Comparison of ENCODE assay signal across 8 cellular contexts in the genomic region with DNA sequence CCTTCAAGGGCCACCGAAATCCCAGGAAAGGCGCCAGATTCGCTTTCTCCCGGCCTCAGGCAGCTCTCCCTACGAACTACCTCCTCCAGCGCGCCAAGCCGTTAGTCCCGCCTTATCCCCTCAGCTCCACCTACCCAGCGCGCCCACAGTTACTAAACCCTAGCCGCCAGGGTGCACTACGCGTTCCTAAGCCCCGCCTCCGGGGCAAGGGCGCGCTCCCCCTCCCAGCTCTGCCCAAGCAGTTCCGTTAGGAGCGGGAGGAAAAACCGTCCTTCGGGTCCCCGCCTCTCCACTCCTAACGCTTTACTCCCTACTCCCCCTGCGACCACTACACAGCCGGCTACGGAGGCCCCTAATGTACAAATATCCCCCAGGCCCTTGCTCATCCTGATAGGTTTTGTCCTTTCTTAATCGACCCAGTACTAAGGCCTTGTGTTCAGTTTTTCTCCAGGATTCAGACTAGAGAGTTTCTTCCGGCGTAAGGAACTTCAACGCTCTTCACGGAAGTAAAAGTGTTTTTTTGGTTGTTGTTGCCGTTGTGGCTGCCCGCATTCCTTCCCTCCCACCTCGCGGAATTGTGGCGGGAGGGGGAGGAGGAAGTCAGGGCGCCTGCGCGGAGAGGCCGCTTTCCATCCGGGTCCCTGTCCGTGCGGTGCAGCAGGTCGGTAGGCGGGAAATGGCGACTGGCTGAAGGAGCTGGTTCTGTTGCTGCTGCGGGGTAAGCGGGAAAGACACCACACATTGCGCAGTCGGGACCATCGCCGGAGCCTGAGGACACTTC. TPM values are rescaled to one million over a fixed set of nuclear protein-coding genes. Genes with fewer than 3 reads are reported as not detected.
DNase-seq lines count a peak whose midpoint lies in the region; TF ChIP-seq lines count a peak whose summit lies in the region.

A gene (plus strand): TSS at position 655 of the 781 bp plus-strand sequence. CDS start 31,386 bp downstream, outside the sequence.

- intact Hi-C loops in stomach (cut with DNase I; ENCODE audit: low total_unique reads), result no loop called here

- peak within 1 kb of the TSS; percentile 80 for H3K4me2 ChIP-seq in MM.1S (ENCODE audit: low read depth, low read length)
- peak within 1 kb of the TSS; percentile 60 for H3K4me2 ChIP-seq in neural cell (ENCODE audit: low read length)

- peaks cover 48% of the 10 kb centered on the region for H3K79me2 ChIP-seq in MM.1S (ENCODE audit: low read length)
- H3K79me2 ChIP-seq in neural cell (replicated peaks; ENCODE audit: insufficient read depth, low read length), result peaks cover 42% of the 10 kb centered on the region

- H3K4me3 ChIP-seq in MM.1S (ENCODE audit: low read length) (peak within 1 kb of the TSS; percentile 95), neural cell (ENCODE audit: low read length) (peak within 1 kb of the TSS; percentile 86), stomach (peak within 1 kb of the TSS; percentile 63 to 88 (median 70))

- H3K36me3 ChIP-seq in MM.1S (replicated peaks; ENCODE audit: insufficient read depth, low read length), result no peaks in the 10 kb centered on the region; the same call in 1 of the 2 replicates
- no peaks in the 10 kb centered on the region for H3K36me3 ChIP-seq in neural cell (ENCODE audit: insufficient read depth, low read length)
- H3K36me3 ChIP-seq in stomach, result peaks cover 0 to 6% (median 4%) of the 10 kb centered on the region in 4 donors

- H3F3A ChIP-seq in MM.1S (ENCODE audit: insufficient read depth, low read length) (peaks cover 19% of the 10 kb centered on the region), neural cell (ENCODE audit: insufficient read depth, low read length, poor library complexity, severe bottlenecking) (peaks cover 3% of the 10 kb centered on the region)

- H4K20me1 ChIP-seq in MM.1S (ENCODE audit: insufficient read depth, low read length), result peaks cover 11% of the 10 kb centered on the region; the same call in 1 of the 2 replicates
- no peaks in the 10 kb centered on the region for H4K20me1 ChIP-seq in neural cell (ENCODE audit: insufficient read depth)

- H3K4me1 ChIP-seq in MM.1S (ENCODE audit: low read length) (0 out of 2 replicates have a peak, but pooled peaks cover 4% of the 10 kb centered on the region), stomach (peaks cover 23 to 47% (median 33%) of the 10 kb centered on the region in 4 donors)

- TF ChIP-seq POLR2A in stomach (IDR thresholded peaks at IDR 0.05), result no peak

- H3K27ac ChIP-seq in MM.1S (ENCODE audit: low read length), result peak within 1 kb of the TSS; percentile 92
- H3K27ac ChIP-seq in neural cell (ENCODE audit: low read length), result peak within 1 kb of the TSS; percentile 97
- H3K27ac ChIP-seq in stomach, result peak within 1 kb of the TSS; percentile 90 to 96 (median 94)

- peak within 1 kb of the TSS; percentile 96 for H3K9ac ChIP-seq in MM.1S (ENCODE audit: low read length)
- peak within 1 kb of the TSS; percentile 90 for H3K9ac ChIP-seq in neural cell (ENCODE audit: low read length)

- TF ChIP-seq EP300 in neural cell (conservative IDR thresholded peaks at IDR 0.05; ENCODE audit: poor library complexity, severe bottlenecking) (peak; percentile 47), stomach (IDR thresholded peaks at IDR 0.05) (no peak)

- DNase-seq in GF-D8 (lab: John Stamatoyannopoulos, UW), result peak; percentile 88
- DNase-seq in HCEC 1CT, result peak; percentile 100
- DNase-seq in MM.1S, result peak; percentile 95
- peak; percentile 90 for DNase-seq in SIG-M5 (lab: John Stamatoyannopoulos, UW)
- DNase-seq in activated gamma-delta T cell (lab: John Stamatoyannopoulos, UW), result peak; percentile 85
- DNase-seq in fibroblast of the conjunctiva (ENCODE audit: low read depth), result peak; percentile 99
- peak; percentile 98 for DNase-seq in stomach

- peak; percentile 29 for TF ChIP-seq RAD21 in neural cell (conservative IDR thresholded peaks at IDR 0.05)

- no peaks in the 10 kb centered on the region for H3K27me3 ChIP-seq in MM.1S (replicated peaks; ENCODE audit: insufficient read depth, low read length)
- no peaks in the 10 kb centered on the region for H3K27me3 ChIP-seq in neural cell (ENCODE audit: insufficient read depth, low read depth, low read length)
- H3K27me3 ChIP-seq in stomach, result no peaks in the 10 kb centered on the region

- H3K9me2 ChIP-seq in MM.1S (replicated peaks; ENCODE audit: insufficient read depth, low read length) (no peaks in the 10 kb centered on the region), neural cell (ENCODE audit: insufficient read depth, low read length) (no peaks in the 10 kb centered on the region)

- H3K9me3 ChIP-seq in MM.1S (replicated peaks; ENCODE audit: insufficient read depth, low read length), result no peaks in the 10 kb centered on the region
- H3K9me3 ChIP-seq in neural cell (ENCODE audit: low read length), result no peaks in the 10 kb centered on the region
- H3K9me3 ChIP-seq in stomach, result no peaks in the 10 kb centered on the region

- TF ChIP-seq CTCF in MM.1S (IDR thresholded peaks at IDR 0.05; ENCODE audit: low read length) (peak; percentile 35), neural cell (IDR thresholded peaks at IDR 0.05; ENCODE audit: poor library complexity, severe bottlenecking) (peak; percentile 80), stomach (IDR thresholded peaks at IDR 0.05) (peak in 2 of 7 experiments; percentile 33 to 49)

- H2AFZ ChIP-seq in MM.1S (ENCODE audit: low read length) (peak within 1 kb of the TSS; percentile 83), neural cell (ENCODE audit: low read depth, low read length) (peak within 1 kb of the TSS; percentile 73)

- WGBS in stomach, 5 donors, result 0 to 1% (median 0%) methylated on average over 48 to 53 of the region's 53 CpGs

TF ChIP-seq in neural cell, 6 proteins besides CTCF, POLR2A, EP300 and RAD21:
- TF ChIP-seq SMC3 (conservative IDR thresholded peaks at IDR 0.05; ENCODE audit: poor library complexity) (peak; percentile 50), MXI1 (conservative IDR thresholded peaks at IDR 0.05; ENCODE audit: poor library complexity, severe bottlenecking) (peak; percentile 55), EZH2 (IDR thresholded peaks at IDR 0.05; ENCODE audit: borderline replicate concordance, insufficient read depth, low read length, poor library complexity, severe bottlenecking) (no peak), POLR2AphosphoS5 (IDR thresholded peaks at IDR 0.05) (peak; percentile 94), TAF1 (IDR thresholded peaks at IDR 0.05; ENCODE audit: low read depth) (peak; percentile 91)
- TF ChIP-seq, protein P1, sequence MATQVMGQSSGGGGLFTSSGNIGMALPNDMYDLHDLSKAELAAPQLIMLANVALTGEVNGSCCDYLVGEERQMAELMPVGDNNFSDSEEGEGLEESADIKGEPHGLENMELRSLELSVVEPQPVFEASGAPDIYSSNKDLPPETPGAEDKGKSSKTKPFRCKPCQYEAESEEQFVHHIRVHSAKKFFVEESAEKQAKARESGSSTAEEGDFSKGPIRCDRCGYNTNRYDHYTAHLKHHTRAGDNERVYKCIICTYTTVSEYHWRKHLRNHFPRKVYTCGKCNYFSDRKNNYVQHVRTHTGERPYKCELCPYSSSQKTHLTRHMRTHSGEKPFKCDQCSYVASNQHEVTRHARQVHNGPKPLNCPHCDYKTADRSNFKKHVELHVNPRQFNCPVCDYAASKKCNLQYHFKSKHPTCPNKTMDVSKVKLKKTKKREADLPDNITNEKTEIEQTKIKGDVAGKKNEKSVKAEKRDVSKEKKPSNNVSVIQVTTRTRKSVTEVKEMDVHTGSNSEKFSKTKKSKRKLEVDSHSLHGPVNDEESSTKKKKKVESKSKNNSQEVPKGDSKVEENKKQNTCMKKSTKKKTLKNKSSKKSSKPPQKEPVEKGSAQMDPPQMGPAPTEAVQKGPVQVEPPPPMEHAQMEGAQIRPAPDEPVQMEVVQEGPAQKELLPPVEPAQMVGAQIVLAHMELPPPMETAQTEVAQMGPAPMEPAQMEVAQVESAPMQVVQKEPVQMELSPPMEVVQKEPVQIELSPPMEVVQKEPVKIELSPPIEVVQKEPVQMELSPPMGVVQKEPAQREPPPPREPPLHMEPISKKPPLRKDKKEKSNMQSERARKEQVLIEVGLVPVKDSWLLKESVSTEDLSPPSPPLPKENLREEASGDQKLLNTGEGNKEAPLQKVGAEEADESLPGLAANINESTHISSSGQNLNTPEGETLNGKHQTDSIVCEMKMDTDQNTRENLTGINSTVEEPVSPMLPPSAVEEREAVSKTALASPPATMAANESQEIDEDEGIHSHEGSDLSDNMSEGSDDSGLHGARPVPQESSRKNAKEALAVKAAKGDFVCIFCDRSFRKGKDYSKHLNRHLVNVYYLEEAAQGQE (IDR thresholded peaks at IDR 0.05; ENCODE audit: borderline replicate concordance), result peak; percentile 42

RNA-seq across cellular contexts. Expression of the gene that starts here (rescaled TPM):
- 78.1 and 79.6 TPM in 2 replicates for polyA plus RNA-seq in neural cell
- 206 and 230 TPM in 2 replicates for polyA minus RNA-seq in neural cell
- total RNA-seq in stomach, result 10 to 100 TPM in 4 of 5 donors, 1 to 10 TPM in 1; 5.8 to 94.2 (median 20.4) TPM
- polyA plus RNA-seq in stomach, result 1 to 10 TPM; 3.5 to 7.9 (median 5.4) TPM

Comparison
In these comparisons a context has a peak if more than half of its experiments do, and no peak if none do; other contexts are left out.
1. Peak in every context shown above with its lines: DNase-seq, H3K4me3 ChIP-seq and H3K27ac ChIP-seq.